In the genomic region with DNA sequence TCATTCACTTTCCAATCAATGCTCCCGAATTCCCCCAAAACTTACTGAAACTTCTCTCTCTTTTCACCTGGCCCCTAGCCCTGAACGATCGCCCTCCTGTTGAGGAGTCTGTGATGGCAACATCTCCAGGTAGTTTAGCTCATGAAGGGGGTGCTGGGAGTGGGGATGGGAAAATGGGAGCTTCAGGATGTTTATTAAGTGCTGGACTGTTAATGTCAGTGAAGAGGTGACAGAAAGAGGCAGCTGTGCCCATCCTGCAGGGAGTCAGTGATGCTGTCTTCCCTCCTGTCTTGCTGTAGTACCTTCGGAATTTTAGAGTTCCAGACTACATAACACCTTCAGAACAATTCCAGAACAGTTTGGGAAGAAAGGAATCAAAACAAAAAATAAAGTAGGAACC, we compare ENCODE assay signal across 23 cellular contexts.
"Had no signal": no experiment of that assay in that cellular context is flagged by ENCODE, and none has a peak within 500 bp of the region (broad histone marks: within the 10 kb centered on the region; RNA-seq: fewer than 3 reads in every experiment).

No MANE protein-coding gene starts in this region.

- H3K9me3 ChIP-seq: SJSA1 had no signal

- ATAC-seq: HepG2, K562, Panc1 had no signal

- H3K36me3 ChIP-seq: SJSA1 had no signal

- H3K27ac ChIP-seq: KMS-11, RWPE1, SJSA1, SK-N-MC had no signal

- H3K4me3 ChIP-seq: K562, SJSA1, SK-N-MC had no signal

- H3K4me1 Mint-ChIP-seq: IgD-negative memory B cell had no signal

- DNase-seq: Kasumi-1; MM.1S; NCI-H1092 treated with DMSO at 0.1 percent for 48 hours; NCI-H1436; NCI-H187; NCI-H2029; NCI-H2081 treated with DMSO at 0.1 percent for 48 hours; NCI-H2171; NCI-H226; NCI-H446; NCI-H510A; NCI-H524 treated with DMSO at 0.1 percent for 48 hours; NCI-H774; NK-92 treated with Interleukin-12 subunit alpha and Interleukin-12 subunit beta, amount 100 ng/mL, for 24 hours; SHP77 treated with DMSO at 0.1 percent for 48 hours had no signal

- H3K4me2 ChIP-seq: KMS-11 had no signal

- H3K36me3 Mint-ChIP-seq: IgD-negative memory B cell had no signal

- H3K27ac Mint-ChIP-seq: IgD-negative memory B cell had no signal

- H3K27me3 ChIP-seq: SJSA1 had no signal

- H3K9ac ChIP-seq: KMS-11 had no signal
